ENCODE assay signal across 8 cellular contexts in genomic region chr14:101721951-101722661, GRCh38. TPM values are rescaled to one million over a fixed set of nuclear protein-coding genes. Genes with fewer than 3 reads are reported as not detected.
DNase-seq lines count a peak whose midpoint lies in the region.

No MANE protein-coding gene starts in this region.

- no peaks in the 10 kb centered on the region for H3K36me3 ChIP-seq in MG63

- DNase-seq in EH (ENCODE audit: low read depth) (peak; percentile 96), MG63 (peak; percentile 34), fibroblast of peridontal ligament (ENCODE audit: extremely low read depth) (peak; percentile 2), amygdala (lab: John Stamatoyannopoulos, UW) (no peak), NCI-H2029 (lab: John Stamatoyannopoulos, UW) (no peak), NCI-H146 (lab: John Stamatoyannopoulos, UW) (no peak)
- peak; percentile 38 to 62 for DNase-seq in activated CD8-positive, alpha-beta memory T cell treated with anti-CD3 and anti-CD28 coated beads for 4 hours (ENCODE audit: low read depth in 2 of 2)
- DNase-seq in stimulated activated CD4-positive, alpha-beta T cell treated with anti-CD3 and anti-CD28 coated beads, Interleukin-12 subunit alpha, Interleukin-12 subunit beta, amount 100 ng/mL, for 24 hours (ENCODE audit: low read depth in 2 of 2): peak; percentile 39 to 41

- H3K9me3 ChIP-seq in MG63: no peaks in the 10 kb centered on the region

- H3K4me3 ChIP-seq in MG63: no peak overlapping the region

- no peaks in the 10 kb centered on the region for H3K27me3 ChIP-seq in MG63

RNA-seq across cellular contexts. Expression of gene PPP2R5C, which starts 39.4 kb away (rescaled TPM):
- 53.3 and 72.1 TPM in 2 replicates for total RNA-seq in MG63 (2014; rRNA removed; shearing (Covaris generic); ENCODE audit: low replicate concordance)

Comparison
In these comparisons a context has a peak if more than half of its experiments do, and no peak if none do; other contexts are left out.
1. DNase-seq: peak in EH (single experiment), MG63 (single experiment), activated CD8-positive, alpha-beta memory T cell treated with anti-CD3 and anti-CD28 coated beads for 4 hours (2 of 2), fibroblast of peridontal ligament (single experiment) and stimulated activated CD4-positive, alpha-beta T cell treated with anti-CD3 and anti-CD28 coated beads, Interleukin-12 subunit alpha, Interleukin-12 subunit beta, amount 100 ng/mL, for 24 hours (2 of 2); none in amygdala (0 of 56), NCI-H2029 (single experiment) and NCI-H146 (single experiment).